ENCODE assay signal across 8 cellular contexts in genomic region chr13:99086149-99086868, GRCh38.
A peak's percentile ranks its signal among the peaks of the same experiment; 100 is the strongest.
DNase-seq lines count a peak whose midpoint lies in the region; ATAC-seq and TF ChIP-seq lines count a peak whose summit lies in the region.

No MANE protein-coding gene starts in this region.

- TF ChIP-seq POLR2A in prostate gland (IDR thresholded peaks at IDR 0.05): peak; percentile 30

- H3K4me1 ChIP-seq in SJSA1 (replicated peaks) (peaks cover 19% of the 10 kb centered on the region), prostate gland (replicated peaks) (peaks cover 4% of the 10 kb centered on the region), aorta (ENCODE audit: control insufficient read depth in 1 of 2, insufficient read depth in 2 of 2, low read length in 2 of 2) (peaks cover 0 to 2% of the 10 kb centered on the region in 2 donors)

- ATAC-seq in GM19328 (IDR thresholded peaks at IDR 0.05; ENCODE audit: unreplicated experiment): peak; percentile 49
- ATAC-seq in HG03442 (IDR thresholded peaks at IDR 0.05; ENCODE audit: unreplicated experiment): peak; percentile 36
- ATAC-seq in left cardiac atrium: peak; percentile 62 to 74
- peak; percentile 69 for ATAC-seq in aorta (ENCODE audit: low FRiP score)

- H3K27me3 Mint-ChIP-seq in activated naive CD8-positive, alpha-beta T cell treated with anti-CD3 and anti-CD28 coated beads for 36 hours: no peaks in the 10 kb centered on the region

- no peaks in the 10 kb centered on the region for H3K36me3 Mint-ChIP-seq in activated naive CD8-positive, alpha-beta T cell treated with anti-CD3 and anti-CD28 coated beads for 36 hours

- peaks cover 8% of the 10 kb centered on the region for H3K9me3 ChIP-seq in SJSA1 (replicated peaks)
- H3K9me3 ChIP-seq in prostate gland: no peaks in the 10 kb centered on the region
- H3K9me3 ChIP-seq in aorta (ENCODE audit: control insufficient read depth, low read length): no peaks in the 10 kb centered on the region

- peaks cover 29% of the 10 kb centered on the region for H3K4me1 Mint-ChIP-seq in activated naive CD8-positive, alpha-beta T cell treated with anti-CD3 and anti-CD28 coated beads for 36 hours

- no peaks in the 10 kb centered on the region for H3K9me3 Mint-ChIP-seq in activated naive CD8-positive, alpha-beta T cell treated with anti-CD3 and anti-CD28 coated beads for 36 hours

- H3K27ac Mint-ChIP-seq in activated naive CD8-positive, alpha-beta T cell treated with anti-CD3 and anti-CD28 coated beads for 36 hours: no peak overlapping the region

- H3K36me3 ChIP-seq in SJSA1: peaks cover 10% of the 10 kb centered on the region
- no peaks in the 10 kb centered on the region for H3K36me3 ChIP-seq in prostate gland
- H3K36me3 ChIP-seq in aorta (ENCODE audit: control insufficient read depth in 1 of 2, insufficient read depth in 2 of 2, low read length in 1 of 2): no peaks in the 10 kb centered on the region

- peak; percentile 13 for TF ChIP-seq CTCF in C4-2B (conservative IDR thresholded peaks at IDR 0.05)
- peak in 1 of 4 experiments; percentile 25 for TF ChIP-seq CTCF in prostate gland (IDR thresholded peaks at IDR 0.05)

- peak overlapping the region; percentile 72 for H3K4me3 Mint-ChIP-seq in activated naive CD8-positive, alpha-beta T cell treated with anti-CD3 and anti-CD28 coated beads for 36 hours

- intact Hi-C loops in left cardiac atrium (cut with DNase I) (no loop called here), prostate gland (cut with DNase I) (loop anchor here (5.0 kb wide), 1 partner anchor 116 kb away; the partner anchor contains the start of gene UBAC2), aorta (cut with DNase I) (loop anchor here in 1 of 2 donors (2.0 kb wide), 1 partner anchor 114 kb away; the partner anchor contains the start of gene UBAC2)

- H3K27me3 ChIP-seq in SJSA1 (replicated peaks) (no peaks in the 10 kb centered on the region; the same call in 1 of the 2 replicates), prostate gland (replicated peaks; ENCODE audit: insufficient read depth) (no peaks in the 10 kb centered on the region), aorta (ENCODE audit: control insufficient read depth in 1 of 2, insufficient read depth in 2 of 2, low read length in 1 of 2) (no peaks in the 10 kb centered on the region)

- H3K27ac ChIP-seq in C4-2B (peak overlapping the region; percentile 82), SJSA1 (peak overlapping the region; percentile 41), prostate gland (peak overlapping the region; percentile 96 to 97), aorta (ENCODE audit: low read depth in 1 of 2, low read length in 2 of 2) (peak overlapping the region in 1 of 2 donors; percentile 86)

- 2% methylated on average over 59 of the region's 121 CpGs for WGBS in prostate gland
- 0 to 1% methylated on average over 24 to 121 of the region's 121 CpGs for WGBS in aorta, 2 donors

- DNase-seq in SJSA1 (ENCODE audit: low read depth in 1 of 2, low spot score in 2 of 2): peak; percentile 72 to 90
- peak; percentile 78 for DNase-seq in activated naive CD8-positive, alpha-beta T cell treated with anti-CD3 and anti-CD28 coated beads for 36 hours
- peak; percentile 58 for DNase-seq in left cardiac atrium
- DNase-seq in prostate gland (ENCODE audit: low spot score): peak; percentile 40
- peak; percentile 68 to 87 for DNase-seq in aorta

- H3K4me3 ChIP-seq in SJSA1: peak overlapping the region; percentile 87
- H3K4me3 ChIP-seq in prostate gland: peak overlapping the region; percentile 84
- peak overlapping the region; percentile 78 to 89 for H3K4me3 ChIP-seq in aorta (ENCODE audit: low read length in 2 of 2)
